ENCODE assay signal across 8 cellular contexts in genomic region chr21:31558839-31559367, GRCh38.
DNase-seq lines count a peak whose midpoint lies in the region; FAIRE-seq and TF ChIP-seq lines count a peak whose summit lies in the region.

No MANE protein-coding gene starts in this region.

- TF ChIP-seq CTCF in right atrium auricular region (IDR thresholded peaks at IDR 0.05) = peak in 1 of 2 donors; percentile 44
- peak in 1 of 3 experiments; percentile 23 for TF ChIP-seq CTCF in vagina (IDR thresholded peaks at IDR 0.05)

- no peaks in the 10 kb centered on the region for H3K9me3 ChIP-seq in right atrium auricular region
- H3K9me3 ChIP-seq in vagina = no peaks in the 10 kb centered on the region

- intact Hi-C loops in vagina (cut with DNase I) = no loop called here

- H3K27me3 ChIP-seq in right atrium auricular region (peaks cover 6 to 14% of the 10 kb centered on the region in 2 donors), rectal smooth muscle tissue (ENCODE audit: control insufficient read depth, insufficient read depth, low read length) (peaks cover 10% of the 10 kb centered on the region), vagina (no peaks in the 10 kb centered on the region)

- FAIRE-seq in H54 (lab: Jason Lieb, UNC) = no peak

- peak overlapping the region; percentile 40 to 61 for H3K4me3 ChIP-seq in right atrium auricular region
- H3K4me3 ChIP-seq in rectal smooth muscle tissue (ENCODE audit: low read length) = peak overlapping the region; percentile 70
- peak overlapping the region; percentile 55 to 61 for H3K4me3 ChIP-seq in vagina

- no peaks in the 10 kb centered on the region for H3K36me3 ChIP-seq in right atrium auricular region
- no peaks in the 10 kb centered on the region for H3K36me3 ChIP-seq in rectal smooth muscle tissue (ENCODE audit: control insufficient read depth, insufficient read depth, low read length)
- no peaks in the 10 kb centered on the region for H3K36me3 ChIP-seq in vagina

- TF ChIP-seq POLR2A in H54 (IDR thresholded peaks at IDR 0.05; ENCODE audit: low read depth, low read length) = no peak; the same call in 1 of the 2 replicates
- peak in 1 of 2 donors; percentile 26 for TF ChIP-seq POLR2A in vagina (IDR thresholded peaks at IDR 0.05)

- DNase-seq in ELF-1 (ENCODE audit: low read depth, low spot score) (peak; percentile 98), H54 (ENCODE audit: insufficient read length, low spot score) (peak; percentile 93), MV-4-11 (lab: John Stamatoyannopoulos, UW) (peak; percentile 54), SW480 (ENCODE audit: low spot score) (peak; percentile 94), amygdala (lab: John Stamatoyannopoulos, UW) (peak; percentile 66 to 99 (median 92)), right atrium auricular region (ENCODE audit: low spot score) (peak; percentile 89), vagina (ENCODE audit: extremely low spot score in 2 of 2) (peak in 1 of 2 donors; percentile 89)

- H3K9ac ChIP-seq in rectal smooth muscle tissue (ENCODE audit: low read length) = no peak overlapping the region

- peaks cover 0 to 14% of the 10 kb centered on the region in 2 donors for H3K4me1 ChIP-seq in right atrium auricular region
- H3K4me1 ChIP-seq in rectal smooth muscle tissue (ENCODE audit: control insufficient read depth, insufficient read depth, low read length) = no peaks in the 10 kb centered on the region
- H3K4me1 ChIP-seq in vagina = peaks cover 24% of the 10 kb centered on the region

- H3K27ac ChIP-seq in right atrium auricular region (no peak overlapping the region), rectal smooth muscle tissue (ENCODE audit: low read depth, low read length) (no peak overlapping the region), vagina (no peak overlapping the region)
